Comparison of ENCODE assay signal across 27 cellular contexts in genomic region chr2:64972856-64973255, GRCh38. TPM values are rescaled to one million over a fixed set of nuclear protein-coding genes. Genes with fewer than 3 reads are reported as not detected.
DNase-seq lines count a peak whose midpoint lies in the region; ATAC-seq and TF ChIP-seq lines count a peak whose summit lies in the region.
"Had no signal": no experiment of that assay in that cellular context is flagged by ENCODE, and none has a peak within 500 bp of the region (broad histone marks: within the 10 kb centered on the region; RNA-seq: fewer than 3 reads in every experiment).

No MANE protein-coding gene starts in this region.

- no peak overlapping the region for H2BK12ac ChIP-seq in H9 (ENCODE audit: insufficient read length, low read depth, low read length)

- no peak overlapping the region for H2BK20ac ChIP-seq in H9 (ENCODE audit: low read depth, low read length, poor library complexity, severe bottlenecking)

- H3K27me3 Mint-ChIP-seq in H9 (ENCODE audit: low read depth): no peaks in the 10 kb centered on the region
- peaks cover 14% of the 10 kb centered on the region for H3K27me3 Mint-ChIP-seq in activated CD4-positive, alpha-beta T cell treated with anti-CD3 and anti-CD28 coated beads, Interleukin-2, amount 10 ng/mL, durations not matched to agents 24 days and 14 days
- no peaks in the 10 kb centered on the region for H3K27me3 Mint-ChIP-seq in effector memory CD8-positive, alpha-beta T cell
- H3K27me3 Mint-ChIP-seq: brain had no signal

- H3K4me1 ChIP-seq in H9 (ENCODE audit: insufficient read depth, low read length): peaks cover 7% of the 10 kb centered on the region
- H3K4me1 ChIP-seq: HAP-1, neural progenitor cell had no signal

- H4K91ac ChIP-seq in H9 (ENCODE audit: insufficient read length, low read depth, low read length): no peak overlapping the region

- no peak overlapping the region for H3K23ac ChIP-seq in H9 (ENCODE audit: insufficient read length, low read depth, low read length)

- WGBS in H9 (ENCODE audit: extremely low coverage, insufficient read length, low lambda C conversion rate): no CpG with 5 or more reads among the region's 1 CpG

- peaks cover 8 to 12% of the 10 kb centered on the region in 2 experiments for H3K4me1 Mint-ChIP-seq in H9
- H3K4me1 Mint-ChIP-seq in activated CD4-positive, alpha-beta T cell treated with anti-CD3 and anti-CD28 coated beads, Interleukin-2, amount 10 ng/mL, durations not matched to agents 24 days and 14 days: peaks cover 2% of the 10 kb centered on the region
- H3K4me1 Mint-ChIP-seq in effector memory CD8-positive, alpha-beta T cell (ENCODE audit: low read depth in 2 of 2): no peaks in the 10 kb centered on the region
- H3K4me1 Mint-ChIP-seq: CD8-positive, alpha-beta memory T cell had no signal

- H3K79me2 ChIP-seq in H9 (ENCODE audit: insufficient read depth, low read length): no peaks in the 10 kb centered on the region

- ATAC-seq in effector memory CD8-positive, alpha-beta T cell (replicated peaks): no peak
- ATAC-seq: lower lobe of right lung; sciatic nerve; stimulated activated naive CD8-positive, alpha-beta T cell treated with anti-CD3 and anti-CD28 coated beads, Interleukin-15, Interleukin-2, amounts not matched to agents 100 U/mL and 50 U/mL, for 24 hours had no signal

- DNase-seq in H9 (no peak), SHP77 (lab: John Stamatoyannopoulos, UW) (peak; percentile 73 to 75), hepatic stellate cell (ENCODE audit: low spot score) (peak; percentile 35), occipital lobe (lab: John Stamatoyannopoulos, UW) (no peak), DMS153 (lab: John Stamatoyannopoulos, UW) (no peak)
- no peak for DNase-seq in activated CD4-positive, alpha-beta T cell treated with anti-CD3 and anti-CD28 coated beads, Interleukin-2, amount 10 ng/mL, durations not matched to agents 24 days and 14 days
- no peak for DNase-seq in effector memory CD8-positive, alpha-beta T cell
- DNase-seq: activated CD4-positive, alpha-beta T cell treated with anti-CD3 and anti-CD28 coated beads for 1 hour; activated gamma-delta T cell; activated T-cell treated with anti-CD3 and anti-CD28 coated beads, Interleukin-2, amount 50 U/mL, for 1 hour; CD8-positive, alpha-beta memory T cell; DND-41; kidney; lower lobe of right lung; MG63; NCI-H1436; NCI-H2171; NCI-H526; stimulated activated CD4-positive, alpha-beta T cell treated with anti-CD3 and anti-CD28 coated beads, Interleukin-15, amount 100 ng/mL, for 24 hours; stimulated activated naive CD8-positive, alpha-beta T cell treated with anti-CD3 and anti-CD28 coated beads, Interleukin-15, Interleukin-2, amounts not matched to agents 100 U/mL and 50 U/mL, for 24 hours; T-helper 1 cell had no signal

- no peaks in the 10 kb centered on the region; a peak in 1 of 7 replicates for H3K36me3 Mint-ChIP-seq in H9 (ENCODE audit: insufficient read depth in 1 of 3, low read depth in 3 of 3)
- no peaks in the 10 kb centered on the region for H3K36me3 Mint-ChIP-seq in activated CD4-positive, alpha-beta T cell treated with anti-CD3 and anti-CD28 coated beads, Interleukin-2, amount 10 ng/mL, durations not matched to agents 24 days and 14 days (ENCODE audit: low read depth)
- H3K36me3 Mint-ChIP-seq in effector memory CD8-positive, alpha-beta T cell (ENCODE audit: insufficient read depth): no peaks in the 10 kb centered on the region
- H3K36me3 Mint-ChIP-seq: CD8-positive, alpha-beta memory T cell; neural progenitor cell had no signal

- H4K20me1 ChIP-seq in H9 (ENCODE audit: control insufficient read depth, insufficient read depth, insufficient read length): no peaks in the 10 kb centered on the region

- H3K4me3 Mint-ChIP-seq in H9: no peak overlapping the region
- H3K4me3 Mint-ChIP-seq in activated CD4-positive, alpha-beta T cell treated with anti-CD3 and anti-CD28 coated beads, Interleukin-2, amount 10 ng/mL, durations not matched to agents 24 days and 14 days: no peak overlapping the region
- no peak overlapping the region for H3K4me3 Mint-ChIP-seq in effector memory CD8-positive, alpha-beta T cell
- H3K4me3 Mint-ChIP-seq: brain; CD8-positive, alpha-beta memory T cell; neural progenitor cell had no signal

- no peak overlapping the region for H4K8ac ChIP-seq in H9 (replicated peaks; ENCODE audit: insufficient read length, low read depth, low read length)

- no peak overlapping the region for H3K4me2 ChIP-seq in H9 (ENCODE audit: insufficient read depth, insufficient read length, low read length)
- H3K4me2 ChIP-seq: neural progenitor cell had no signal

- H3K23me2 ChIP-seq in H9 (ENCODE audit: insufficient read length, low read depth, low read length, poor library complexity, severe bottlenecking): no peaks in the 10 kb centered on the region

- no peak overlapping the region for H2BK5ac ChIP-seq in H9 (ENCODE audit: insufficient read length, low read length)

- no peak overlapping the region for H2AFZ ChIP-seq in H9 (ENCODE audit: low read length)
- H2AFZ ChIP-seq: neural progenitor cell had no signal

- H3K79me1 ChIP-seq in H9 (ENCODE audit: insufficient read depth, low read depth, low read length, poor library complexity, severe bottlenecking): no peaks in the 10 kb centered on the region

- no peak overlapping the region for H2BK15ac ChIP-seq in H9 (ENCODE audit: low read depth, low read length)

- no peaks in the 10 kb centered on the region for H3K9me3 ChIP-seq in H9 (ENCODE audit: control insufficient read depth, low read depth, low read length)
- H3K9me3 ChIP-seq: HAP-1, lower lobe of right lung, MG63, thoracic aorta had no signal

- H3T11ph ChIP-seq in H9 (ENCODE audit: low read length): no peak overlapping the region

- no peaks in the 10 kb centered on the region for H3K9me3 Mint-ChIP-seq in H9
- no peaks in the 10 kb centered on the region for H3K9me3 Mint-ChIP-seq in activated CD4-positive, alpha-beta T cell treated with anti-CD3 and anti-CD28 coated beads, Interleukin-2, amount 10 ng/mL, durations not matched to agents 24 days and 14 days
- no peaks in the 10 kb centered on the region for H3K9me3 Mint-ChIP-seq in effector memory CD8-positive, alpha-beta T cell
- H3K9me3 Mint-ChIP-seq: brain; CD8-positive, alpha-beta memory T cell; neural progenitor cell had no signal

- H2AK5ac ChIP-seq in H9 (ENCODE audit: insufficient read length, low read length): peak overlapping the region; percentile 41

- no peak overlapping the region for H3K27ac Mint-ChIP-seq in H9
- H3K27ac Mint-ChIP-seq in activated CD4-positive, alpha-beta T cell treated with anti-CD3 and anti-CD28 coated beads, Interleukin-2, amount 10 ng/mL, durations not matched to agents 24 days and 14 days: no peak overlapping the region
- H3K27ac Mint-ChIP-seq in effector memory CD8-positive, alpha-beta T cell: no peak overlapping the region
- H3K27ac Mint-ChIP-seq: brain; CD8-positive, alpha-beta memory T cell; neural progenitor cell had no signal

- H3K14ac ChIP-seq in H9 (ENCODE audit: insufficient read depth, low read length): no peak overlapping the region

- H3K9ac ChIP-seq in H9 (ENCODE audit: extremely low read depth, insufficient read length, low read length): no peak overlapping the region
- H3K9ac ChIP-seq: neural progenitor cell had no signal

- no peak overlapping the region for H3K56ac ChIP-seq in H9 (ENCODE audit: insufficient read length, low read depth, low read length)

- H3K4ac ChIP-seq in H9 (ENCODE audit: low read depth, low read length): no peak overlapping the region

- H3K18ac ChIP-seq in H9 (ENCODE audit: insufficient read length, low read depth, low read length): no peak overlapping the region

- TF ChIP-seq CTCF in H9 (conservative IDR thresholded peaks at IDR 0.05): no peak

- no peak overlapping the region for H2BK120ac ChIP-seq in H9 (ENCODE audit: low read depth, low read length, poor library complexity, severe bottlenecking)

- H3K27ac ChIP-seq in H9 (ENCODE audit: insufficient read length, low read depth, low read length): no peak overlapping the region
- H3K27ac ChIP-seq: HL-60, lower lobe of right lung, neural progenitor cell, thoracic aorta had no signal

- no peak overlapping the region for H4K5ac ChIP-seq in H9 (ENCODE audit: insufficient read length, low read depth, low read length)

- intact Hi-C loops in activated CD4-positive, alpha-beta T cell treated with anti-CD3 and anti-CD28 coated beads, Interleukin-2, amount 10 ng/mL, durations not matched to agents 24 days and 14 days (cut with micrococcal nuclease): no loop called here

- no peaks in the 10 kb centered on the region for H3K27me3 ChIP-seq in H9 (ENCODE audit: insufficient read depth, low read length)
- H3K27me3 ChIP-seq: MG63, neural progenitor cell had no signal

RNA-seq across cellular contexts. Expression of gene SLC1A4, which starts 16.3 kb away (rescaled TPM):
- 1.1 and 1.9 TPM in 2 replicates for total RNA-seq in H9 (2021)
- total RNA-seq in occipital lobe: 57.9 TPM
- total RNA-seq in activated CD4-positive, alpha-beta T cell treated with anti-CD3 and anti-CD28 coated beads, Interleukin-2, amount 10 ng/mL, durations not matched to agents 24 days and 14 days: 12.4 and 13.1 TPM in 2 replicates

Comparison
In these comparisons a context has a peak if more than half of its experiments do, and no peak if none do; other contexts are left out.
1. DNase-seq: peak in SHP77 (2 of 2) and hepatic stellate cell (single experiment); none in H9 (single experiment), occipital lobe (single experiment), activated CD4-positive, alpha-beta T cell treated with anti-CD3 and anti-CD28 coated beads, Interleukin-2, amount 10 ng/mL, durations not matched to agents 24 days and 14 days (single experiment), DMS153 (single experiment) and effector memory CD8-positive, alpha-beta T cell (0 of 3).